Comparison of ENCODE assay signal across 1 cellular context in the genomic region with DNA sequence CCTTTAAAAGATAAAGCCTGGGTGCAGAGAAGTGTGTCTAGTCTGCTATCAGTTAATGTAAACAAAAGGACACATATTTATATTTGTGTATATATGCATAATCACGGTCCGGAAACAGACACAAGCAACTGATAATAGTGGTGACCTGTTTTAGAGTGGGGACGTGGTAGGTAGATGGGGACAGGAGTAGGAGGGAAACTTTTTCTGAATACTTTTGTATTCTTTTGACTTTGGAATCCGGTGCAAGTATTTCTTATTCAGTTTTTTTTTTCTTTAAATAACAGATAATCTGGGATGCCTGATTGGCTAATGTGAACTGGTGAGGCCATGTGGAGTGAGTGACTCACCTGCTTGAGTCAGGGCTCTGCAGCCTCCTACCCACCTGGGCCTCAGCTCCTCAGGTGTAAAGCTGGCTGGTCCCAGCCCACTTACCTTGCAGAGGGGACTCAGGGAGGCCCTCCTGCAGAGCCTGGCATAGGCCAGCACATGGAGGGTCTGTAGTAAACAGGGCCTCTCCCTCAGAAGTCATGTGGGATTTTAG.
TF ChIP-seq lines count a peak whose summit lies in the region.

No MANE protein-coding gene starts in this region.

TF ChIP-seq in K562, 482 proteins besides CTCF, POLR2A, EP300 and RAD21 (continued from another document and continues in another):
- TF ChIP-seq, protein P1, sequence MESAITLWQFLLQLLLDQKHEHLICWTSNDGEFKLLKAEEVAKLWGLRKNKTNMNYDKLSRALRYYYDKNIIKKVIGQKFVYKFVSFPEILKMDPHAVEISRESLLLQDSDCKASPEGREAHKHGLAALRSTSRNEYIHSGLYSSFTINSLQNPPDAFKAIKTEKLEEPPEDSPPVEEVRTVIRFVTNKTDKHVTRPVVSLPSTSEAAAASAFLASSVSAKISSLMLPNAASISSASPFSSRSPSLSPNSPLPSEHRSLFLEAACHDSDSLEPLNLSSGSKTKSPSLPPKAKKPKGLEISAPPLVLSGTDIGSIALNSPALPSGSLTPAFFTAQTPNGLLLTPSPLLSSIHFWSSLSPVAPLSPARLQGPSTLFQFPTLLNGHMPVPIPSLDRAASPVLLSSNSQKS (CRISPR knock-in tag; IDR thresholded peaks at IDR 0.05) = no peak
- TF ChIP-seq SAFB (IDR thresholded peaks at IDR 0.05; ENCODE audit: borderline replicate concordance, low read depth, low read length) (no peak), SIX5 (IDR thresholded peaks at IDR 0.05; ENCODE audit: borderline replicate concordance in 1 of 2, insufficient read depth in 1 of 2, low read depth in 1 of 2, low read length in 2 of 2) (no peak), TEAD4 (IDR thresholded peaks at IDR 0.05; ENCODE audit: low read length) (peak; percentile 83), TEAD4 (CRISPR knock-in tag; IDR thresholded peaks at IDR 0.05; ENCODE audit: borderline replicate concordance) (no peak), HIVEP1 (CRISPR knock-in tag; IDR thresholded peaks at IDR 0.05) (no peak), EP400 (IDR thresholded peaks at IDR 0.05) (no peak), TBP (optimal IDR thresholded peaks at IDR 0.05; ENCODE audit: low read depth, low read length) (no peak), POU5F1 (IDR thresholded peaks at IDR 0.05; ENCODE audit: borderline replicate concordance, low read depth, low read length, partially characterized antibody) (no peak), PHF8 (IDR thresholded peaks at IDR 0.05; ENCODE audit: borderline replicate concordance, low read length) (no peak), THRAP3 (IDR thresholded peaks at IDR 0.05; ENCODE audit: borderline replicate concordance) (no peak), CXXC5 (CRISPR knock-in tag; IDR thresholded peaks at IDR 0.05) (0 out of 2 replicates have a peak, but pooled peaks have one; percentile 34), ZFX (CRISPR knock-in tag; IDR thresholded peaks at IDR 0.05) (no peak), ZNF778 (CRISPR knock-in tag; IDR thresholded peaks at IDR 0.05) (no peak), RBBP5 (IDR thresholded peaks at IDR 0.05; ENCODE audit: borderline replicate concordance, insufficient read depth, low read length, poor library complexity, severe bottlenecking) (no peak), NR1H2 (CRISPR knock-in tag; IDR thresholded peaks at IDR 0.05) (no peak), MCM7 (IDR thresholded peaks at IDR 0.05) (no peak), ZBED1 (IDR thresholded peaks at IDR 0.05) (no peak), ZNF589 (CRISPR knock-in tag; IDR thresholded peaks at IDR 0.05; ENCODE audit: low read depth) (no peak; the same call in 1 of the 2 replicates), ZNF253 (CRISPR knock-in tag; conservative IDR thresholded peaks at IDR 0.05) (no peak), TBL1XR1 (IDR thresholded peaks at IDR 0.05; ENCODE audit: low read length in 2 of 2) (peak; percentile 58 to 91; a peak in 2 of 4 replicates), TCF7L2 (IDR thresholded peaks at IDR 0.05; ENCODE audit: low read depth, low read length) (no peak), DMBX1 (CRISPR knock-in tag; IDR thresholded peaks at IDR 0.05; ENCODE audit: borderline replicate concordance) (no peak), EZH2 (IDR thresholded peaks at IDR 0.05; ENCODE audit: borderline replicate concordance, low read depth, low read length) (no peak), ZNF551 (CRISPR knock-in tag; IDR thresholded peaks at IDR 0.05) (no peak), ZNF699 (CRISPR knock-in tag; IDR thresholded peaks at IDR 0.05; ENCODE audit: insufficient replicate concordance) (no peak), ZNF586 (CRISPR knock-in tag; conservative IDR thresholded peaks at IDR 0.05) (no peak), NCOA6 (IDR thresholded peaks at IDR 0.05) (no peak), ZNF316 (IDR thresholded peaks at IDR 0.05) (peak; percentile 8; the same call in 1 of the 2 replicates), NONO (IDR thresholded peaks at IDR 0.05; ENCODE audit: low read depth in 2 of 2, low read length in 1 of 2) (no peak)
- TF ChIP-seq, protein P2, sequence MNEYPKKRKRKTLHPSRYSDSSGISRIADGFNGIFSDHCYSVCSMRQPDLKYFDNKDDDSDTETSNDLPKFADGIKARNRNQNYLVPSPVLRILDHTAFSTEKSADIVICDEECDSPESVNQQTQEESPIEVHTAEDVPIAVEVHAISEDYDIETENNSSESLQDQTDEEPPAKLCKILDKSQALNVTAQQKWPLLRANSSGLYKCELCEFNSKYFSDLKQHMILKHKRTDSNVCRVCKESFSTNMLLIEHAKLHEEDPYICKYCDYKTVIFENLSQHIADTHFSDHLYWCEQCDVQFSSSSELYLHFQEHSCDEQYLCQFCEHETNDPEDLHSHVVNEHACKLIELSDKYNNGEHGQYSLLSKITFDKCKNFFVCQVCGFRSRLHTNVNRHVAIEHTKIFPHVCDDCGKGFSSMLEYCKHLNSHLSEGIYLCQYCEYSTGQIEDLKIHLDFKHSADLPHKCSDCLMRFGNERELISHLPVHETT (CRISPR knock-in tag; conservative IDR thresholded peaks at IDR 0.05 in 1 of 2, IDR thresholded peaks at IDR 0.05 in 1 of 2) = no peak
- TF ChIP-seq, protein P3, sequence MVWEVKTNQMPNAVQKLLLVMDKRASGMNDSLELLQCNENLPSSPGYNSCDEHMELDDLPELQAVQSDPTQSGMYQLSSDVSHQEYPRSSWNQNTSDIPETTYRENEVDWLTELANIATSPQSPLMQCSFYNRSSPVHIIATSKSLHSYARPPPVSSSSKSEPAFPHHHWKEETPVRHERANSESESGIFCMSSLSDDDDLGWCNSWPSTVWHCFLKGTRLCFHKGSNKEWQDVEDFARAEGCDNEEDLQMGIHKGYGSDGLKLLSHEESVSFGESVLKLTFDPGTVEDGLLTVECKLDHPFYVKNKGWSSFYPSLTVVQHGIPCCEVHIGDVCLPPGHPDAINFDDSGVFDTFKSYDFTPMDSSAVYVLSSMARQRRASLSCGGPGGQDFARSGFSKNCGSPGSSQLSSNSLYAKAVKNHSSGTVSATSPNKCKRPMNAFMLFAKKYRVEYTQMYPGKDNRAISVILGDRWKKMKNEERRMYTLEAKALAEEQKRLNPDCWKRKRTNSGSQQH (CRISPR knock-in tag; IDR thresholded peaks at IDR 0.05) = no peak
- TF ChIP-seq, protein P4, sequence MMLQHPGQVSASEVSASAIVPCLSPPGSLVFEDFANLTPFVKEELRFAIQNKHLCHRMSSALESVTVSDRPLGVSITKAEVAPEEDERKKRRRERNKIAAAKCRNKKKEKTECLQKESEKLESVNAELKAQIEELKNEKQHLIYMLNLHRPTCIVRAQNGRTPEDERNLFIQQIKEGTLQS (IDR thresholded peaks at IDR 0.05) = peak; percentile 72
- TF ChIP-seq, protein P4 (CRISPR knock-in tag; conservative IDR thresholded peaks at IDR 0.05) = no peak
- TF ChIP-seq, protein P5, sequence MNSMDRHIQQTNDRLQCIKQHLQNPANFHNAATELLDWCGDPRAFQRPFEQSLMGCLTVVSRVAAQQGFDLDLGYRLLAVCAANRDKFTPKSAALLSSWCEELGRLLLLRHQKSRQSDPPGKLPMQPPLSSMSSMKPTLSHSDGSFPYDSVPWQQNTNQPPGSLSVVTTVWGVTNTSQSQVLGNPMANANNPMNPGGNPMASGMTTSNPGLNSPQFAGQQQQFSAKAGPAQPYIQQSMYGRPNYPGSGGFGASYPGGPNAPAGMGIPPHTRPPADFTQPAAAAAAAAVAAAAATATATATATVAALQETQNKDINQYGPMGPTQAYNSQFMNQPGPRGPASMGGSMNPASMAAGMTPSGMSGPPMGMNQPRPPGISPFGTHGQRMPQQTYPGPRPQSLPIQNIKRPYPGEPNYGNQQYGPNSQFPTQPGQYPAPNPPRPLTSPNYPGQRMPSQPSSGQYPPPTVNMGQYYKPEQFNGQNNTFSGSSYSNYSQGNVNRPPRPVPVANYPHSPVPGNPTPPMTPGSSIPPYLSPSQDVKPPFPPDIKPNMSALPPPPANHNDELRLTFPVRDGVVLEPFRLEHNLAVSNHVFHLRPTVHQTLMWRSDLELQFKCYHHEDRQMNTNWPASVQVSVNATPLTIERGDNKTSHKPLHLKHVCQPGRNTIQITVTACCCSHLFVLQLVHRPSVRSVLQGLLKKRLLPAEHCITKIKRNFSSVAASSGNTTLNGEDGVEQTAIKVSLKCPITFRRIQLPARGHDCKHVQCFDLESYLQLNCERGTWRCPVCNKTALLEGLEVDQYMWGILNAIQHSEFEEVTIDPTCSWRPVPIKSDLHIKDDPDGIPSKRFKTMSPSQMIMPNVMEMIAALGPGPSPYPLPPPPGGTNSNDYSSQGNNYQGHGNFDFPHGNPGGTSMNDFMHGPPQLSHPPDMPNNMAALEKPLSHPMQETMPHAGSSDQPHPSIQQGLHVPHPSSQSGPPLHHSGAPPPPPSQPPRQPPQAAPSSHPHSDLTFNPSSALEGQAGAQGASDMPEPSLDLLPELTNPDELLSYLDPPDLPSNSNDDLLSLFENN (IDR thresholded peaks at IDR 0.05; ENCODE audit: low read depth in 2 of 2, low read length in 2 of 2) = peak in 1 of 2 experiments; percentile 76; a peak in 1 of 4 replicates
- TF ChIP-seq, protein P6, sequence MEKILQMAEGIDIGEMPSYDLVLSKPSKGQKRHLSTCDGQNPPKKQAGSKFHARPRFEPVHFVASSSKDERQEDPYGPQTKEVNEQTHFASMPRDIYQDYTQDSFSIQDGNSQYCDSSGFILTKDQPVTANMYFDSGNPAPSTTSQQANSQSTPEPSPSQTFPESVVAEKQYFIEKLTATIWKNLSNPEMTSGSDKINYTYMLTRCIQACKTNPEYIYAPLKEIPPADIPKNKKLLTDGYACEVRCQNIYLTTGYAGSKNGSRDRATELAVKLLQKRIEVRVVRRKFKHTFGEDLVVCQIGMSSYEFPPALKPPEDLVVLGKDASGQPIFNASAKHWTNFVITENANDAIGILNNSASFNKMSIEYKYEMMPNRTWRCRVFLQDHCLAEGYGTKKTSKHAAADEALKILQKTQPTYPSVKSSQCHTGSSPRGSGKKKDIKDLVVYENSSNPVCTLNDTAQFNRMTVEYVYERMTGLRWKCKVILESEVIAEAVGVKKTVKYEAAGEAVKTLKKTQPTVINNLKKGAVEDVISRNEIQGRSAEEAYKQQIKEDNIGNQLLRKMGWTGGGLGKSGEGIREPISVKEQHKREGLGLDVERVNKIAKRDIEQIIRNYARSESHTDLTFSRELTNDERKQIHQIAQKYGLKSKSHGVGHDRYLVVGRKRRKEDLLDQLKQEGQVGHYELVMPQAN (IDR thresholded peaks at IDR 0.05; ENCODE audit: borderline replicate concordance) = no peak
- TF ChIP-seq, protein P7, sequence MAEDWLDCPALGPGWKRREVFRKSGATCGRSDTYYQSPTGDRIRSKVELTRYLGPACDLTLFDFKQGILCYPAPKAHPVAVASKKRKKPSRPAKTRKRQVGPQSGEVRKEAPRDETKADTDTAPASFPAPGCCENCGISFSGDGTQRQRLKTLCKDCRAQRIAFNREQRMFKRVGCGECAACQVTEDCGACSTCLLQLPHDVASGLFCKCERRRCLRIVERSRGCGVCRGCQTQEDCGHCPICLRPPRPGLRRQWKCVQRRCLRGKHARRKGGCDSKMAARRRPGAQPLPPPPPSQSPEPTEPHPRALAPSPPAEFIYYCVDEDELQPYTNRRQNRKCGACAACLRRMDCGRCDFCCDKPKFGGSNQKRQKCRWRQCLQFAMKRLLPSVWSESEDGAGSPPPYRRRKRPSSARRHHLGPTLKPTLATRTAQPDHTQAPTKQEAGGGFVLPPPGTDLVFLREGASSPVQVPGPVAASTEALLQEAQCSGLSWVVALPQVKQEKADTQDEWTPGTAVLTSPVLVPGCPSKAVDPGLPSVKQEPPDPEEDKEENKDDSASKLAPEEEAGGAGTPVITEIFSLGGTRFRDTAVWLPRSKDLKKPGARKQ (CRISPR knock-in tag; IDR thresholded peaks at IDR 0.05) = no peak
- TF ChIP-seq, protein P8, sequence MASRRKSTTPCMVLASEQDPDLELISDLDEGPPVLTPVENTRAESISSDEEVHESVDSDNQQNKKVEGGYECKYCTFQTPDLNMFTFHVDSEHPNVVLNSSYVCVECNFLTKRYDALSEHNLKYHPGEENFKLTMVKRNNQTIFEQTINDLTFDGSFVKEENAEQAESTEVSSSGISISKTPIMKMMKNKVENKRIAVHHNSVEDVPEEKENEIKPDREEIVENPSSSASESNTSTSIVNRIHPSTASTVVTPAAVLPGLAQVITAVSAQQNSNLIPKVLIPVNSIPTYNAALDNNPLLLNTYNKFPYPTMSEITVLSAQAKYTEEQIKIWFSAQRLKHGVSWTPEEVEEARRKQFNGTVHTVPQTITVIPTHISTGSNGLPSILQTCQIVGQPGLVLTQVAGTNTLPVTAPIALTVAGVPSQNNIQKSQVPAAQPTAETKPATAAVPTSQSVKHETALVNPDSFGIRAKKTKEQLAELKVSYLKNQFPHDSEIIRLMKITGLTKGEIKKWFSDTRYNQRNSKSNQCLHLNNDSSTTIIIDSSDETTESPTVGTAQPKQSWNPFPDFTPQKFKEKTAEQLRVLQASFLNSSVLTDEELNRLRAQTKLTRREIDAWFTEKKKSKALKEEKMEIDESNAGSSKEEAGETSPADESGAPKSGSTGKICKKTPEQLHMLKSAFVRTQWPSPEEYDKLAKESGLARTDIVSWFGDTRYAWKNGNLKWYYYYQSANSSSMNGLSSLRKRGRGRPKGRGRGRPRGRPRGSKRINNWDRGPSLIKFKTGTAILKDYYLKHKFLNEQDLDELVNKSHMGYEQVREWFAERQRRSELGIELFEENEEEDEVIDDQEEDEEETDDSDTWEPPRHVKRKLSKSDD (conservative IDR thresholded peaks at IDR 0.05; ENCODE audit: low read length) = no peak
- TF ChIP-seq, protein P9, sequence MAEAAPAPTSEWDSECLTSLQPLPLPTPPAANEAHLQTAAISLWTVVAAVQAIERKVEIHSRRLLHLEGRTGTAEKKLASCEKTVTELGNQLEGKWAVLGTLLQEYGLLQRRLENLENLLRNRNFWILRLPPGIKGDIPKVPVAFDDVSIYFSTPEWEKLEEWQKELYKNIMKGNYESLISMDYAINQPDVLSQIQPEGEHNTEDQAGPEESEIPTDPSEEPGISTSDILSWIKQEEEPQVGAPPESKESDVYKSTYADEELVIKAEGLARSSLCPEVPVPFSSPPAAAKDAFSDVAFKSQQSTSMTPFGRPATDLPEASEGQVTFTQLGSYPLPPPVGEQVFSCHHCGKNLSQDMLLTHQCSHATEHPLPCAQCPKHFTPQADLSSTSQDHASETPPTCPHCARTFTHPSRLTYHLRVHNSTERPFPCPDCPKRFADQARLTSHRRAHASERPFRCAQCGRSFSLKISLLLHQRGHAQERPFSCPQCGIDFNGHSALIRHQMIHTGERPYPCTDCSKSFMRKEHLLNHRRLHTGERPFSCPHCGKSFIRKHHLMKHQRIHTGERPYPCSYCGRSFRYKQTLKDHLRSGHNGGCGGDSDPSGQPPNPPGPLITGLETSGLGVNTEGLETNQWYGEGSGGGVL (CRISPR knock-in tag; IDR thresholded peaks at IDR 0.05) = no peak
- TF ChIP-seq, protein P10, sequence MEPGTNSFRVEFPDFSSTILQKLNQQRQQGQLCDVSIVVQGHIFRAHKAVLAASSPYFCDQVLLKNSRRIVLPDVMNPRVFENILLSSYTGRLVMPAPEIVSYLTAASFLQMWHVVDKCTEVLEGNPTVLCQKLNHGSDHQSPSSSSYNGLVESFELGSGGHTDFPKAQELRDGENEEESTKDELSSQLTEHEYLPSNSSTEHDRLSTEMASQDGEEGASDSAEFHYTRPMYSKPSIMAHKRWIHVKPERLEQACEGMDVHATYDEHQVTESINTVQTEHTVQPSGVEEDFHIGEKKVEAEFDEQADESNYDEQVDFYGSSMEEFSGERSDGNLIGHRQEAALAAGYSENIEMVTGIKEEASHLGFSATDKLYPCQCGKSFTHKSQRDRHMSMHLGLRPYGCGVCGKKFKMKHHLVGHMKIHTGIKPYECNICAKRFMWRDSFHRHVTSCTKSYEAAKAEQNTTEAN (CRISPR knock-in tag; IDR thresholded peaks at IDR 0.05) = no peak
- TF ChIP-seq, protein P11, sequence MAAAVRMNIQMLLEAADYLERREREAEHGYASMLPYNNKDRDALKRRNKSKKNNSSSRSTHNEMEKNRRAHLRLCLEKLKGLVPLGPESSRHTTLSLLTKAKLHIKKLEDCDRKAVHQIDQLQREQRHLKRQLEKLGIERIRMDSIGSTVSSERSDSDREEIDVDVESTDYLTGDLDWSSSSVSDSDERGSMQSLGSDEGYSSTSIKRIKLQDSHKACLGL (CRISPR knock-in tag; IDR thresholded peaks at IDR 0.05; ENCODE audit: borderline replicate concordance, poor library complexity, severe bottlenecking) = no peak
